8 cellular contexts compared by ENCODE assay signal in the genomic region with DNA sequence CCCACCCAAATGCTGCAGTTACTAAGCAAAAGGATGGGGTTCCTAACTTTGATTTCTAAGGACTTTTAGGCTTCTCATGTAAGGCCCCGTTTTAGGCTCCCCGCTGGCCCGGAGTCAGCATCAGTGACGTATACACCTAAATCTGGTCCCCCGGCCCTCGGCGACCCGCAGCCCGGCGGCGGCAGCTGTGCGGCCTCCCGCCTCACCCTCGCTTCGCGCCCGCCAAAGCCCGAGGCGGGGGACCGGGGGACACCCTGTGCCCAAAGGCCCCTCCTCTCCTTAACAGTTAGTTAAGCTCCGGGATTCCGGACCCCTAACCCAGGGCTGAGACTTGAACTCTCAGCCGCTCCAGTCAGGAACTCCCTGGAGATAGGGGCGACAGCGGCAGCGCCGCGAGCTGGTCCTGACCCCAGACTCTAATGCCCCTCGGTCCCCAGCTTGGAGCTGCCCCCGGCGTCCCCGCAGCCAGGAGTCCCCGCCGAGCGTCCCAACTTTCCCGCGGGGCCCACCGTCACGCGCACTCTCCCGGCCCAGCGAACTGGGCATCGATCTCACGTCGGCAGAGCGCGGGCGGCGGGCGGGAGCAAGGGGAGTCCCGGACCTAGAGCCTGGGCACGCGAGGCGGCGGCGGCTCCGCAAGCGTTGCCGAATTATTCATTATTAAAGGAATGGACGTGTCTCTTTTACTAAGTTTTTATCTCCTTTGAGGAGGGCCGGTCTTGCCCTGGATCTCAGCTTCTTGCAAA. TPM values are rescaled to one million over a fixed set of nuclear protein-coding genes. Genes with fewer than 3 reads are reported as not detected.
DNase-seq lines count a peak whose midpoint lies in the region; ATAC-seq and TF ChIP-seq lines count a peak whose summit lies in the region.

No MANE protein-coding gene starts in this region.

- no peak overlapping the region for H3K18ac ChIP-seq in H9 (ENCODE audit: insufficient read length, low read depth, low read length)

- no peak for TF ChIP-seq POLR2A in suprapubic skin (IDR thresholded peaks at IDR 0.05)

- no peak overlapping the region for H2AK5ac ChIP-seq in H9 (ENCODE audit: insufficient read length, low read length)

- TF ChIP-seq CTCF in H9 (conservative IDR thresholded peaks at IDR 0.05): no peak
- no peak for TF ChIP-seq CTCF in suprapubic skin (IDR thresholded peaks at IDR 0.05)

- peaks cover 31% of the 10 kb centered on the region for H3K23me2 ChIP-seq in H9 (ENCODE audit: insufficient read length, low read depth, low read length, poor library complexity, severe bottlenecking)

- no peak overlapping the region for H2BK120ac ChIP-seq in H9 (ENCODE audit: low read depth, low read length, poor library complexity, severe bottlenecking)

- no peak for TF ChIP-seq EP300 in suprapubic skin (IDR thresholded peaks at IDR 0.05)

- no peak overlapping the region for H4K91ac ChIP-seq in H9 (ENCODE audit: insufficient read length, low read depth, low read length)

- H3K27me3 ChIP-seq in H9 (ENCODE audit: insufficient read depth, low read length) (peaks cover 10% of the 10 kb centered on the region; the same call in 1 of the 2 replicates), muscle layer of colon (ENCODE audit: control insufficient read depth in 1 of 2, insufficient read depth in 2 of 2, low read length in 2 of 2) (no peaks in the 10 kb centered on the region), suprapubic skin (no peaks in the 10 kb centered on the region)
- H3K27me3 ChIP-seq in effector memory CD4-positive, alpha-beta T cell (replicated peaks; ENCODE audit: control insufficient read depth, insufficient read depth, low read length, poor library complexity, severe bottlenecking): no peaks in the 10 kb centered on the region

- no peak overlapping the region for H4K8ac ChIP-seq in H9 (replicated peaks; ENCODE audit: insufficient read length, low read depth, low read length)

- peak overlapping the region; percentile 99 for H3K4me3 ChIP-seq in effector memory CD4-positive, alpha-beta T cell (ENCODE audit: insufficient read depth, low read depth, low read length, poor library complexity, severe bottlenecking)
- H3K4me3 ChIP-seq in muscle layer of colon (ENCODE audit: low read depth in 1 of 2, low read length in 2 of 2) (peak overlapping the region; percentile 98 to 99), suprapubic skin (peak overlapping the region; percentile 92)

- CTCF ChIA-PET in activated CD4-positive, alpha-beta memory T cell treated with anti-CD3 and anti-CD28 coated beads for 36 hours (lab: Charles Lee): interaction anchor here (1.0 to 1.5 kb wide), 2 partner anchors 37 to 387 kb away, joined by 3 to 9 read pairs; no protein-coding TSS in a partner anchor

- H3K27me3 Mint-ChIP-seq in H9 (ENCODE audit: low read depth): peaks cover 66% of the 10 kb centered on the region
- H3K27me3 Mint-ChIP-seq in activated CD4-positive, alpha-beta memory T cell treated with anti-CD3 and anti-CD28 coated beads for 36 hours: peaks cover 5% of the 10 kb centered on the region

- no peak overlapping the region for H3K56ac ChIP-seq in H9 (ENCODE audit: insufficient read length, low read depth, low read length)

- no peaks in the 10 kb centered on the region for H3K36me3 ChIP-seq in effector memory CD4-positive, alpha-beta T cell (ENCODE audit: control insufficient read depth, insufficient read depth, low read length)
- H3K36me3 ChIP-seq in muscle layer of colon (ENCODE audit: insufficient read depth, low read length): no peaks in the 10 kb centered on the region
- H3K36me3 ChIP-seq in suprapubic skin: no peaks in the 10 kb centered on the region

- no peaks in the 10 kb centered on the region for H3K79me1 ChIP-seq in H9 (ENCODE audit: insufficient read depth, low read depth, low read length, poor library complexity, severe bottlenecking)

- H3K4ac ChIP-seq in H9 (ENCODE audit: low read depth, low read length): no peak overlapping the region

- H3K4me1 ChIP-seq in H9 (ENCODE audit: insufficient read depth, low read length): peaks cover 2% of the 10 kb centered on the region; the same call in 1 of the 2 replicates
- peaks cover 17% of the 10 kb centered on the region for H3K4me1 ChIP-seq in effector memory CD4-positive, alpha-beta T cell (ENCODE audit: control insufficient read depth, insufficient read depth, low read length, poor library complexity, severe bottlenecking)
- H3K4me1 ChIP-seq in muscle layer of colon (ENCODE audit: insufficient read depth, low read length): peaks cover 20% of the 10 kb centered on the region
- H3K4me1 ChIP-seq in suprapubic skin: peaks cover 51% of the 10 kb centered on the region

- H2BK20ac ChIP-seq in H9 (ENCODE audit: low read depth, low read length, poor library complexity, severe bottlenecking): no peak overlapping the region

- H2BK12ac ChIP-seq in H9 (ENCODE audit: insufficient read length, low read depth, low read length): no peak overlapping the region

- no peak overlapping the region for H2BK15ac ChIP-seq in H9 (ENCODE audit: low read depth, low read length)

- WGBS in H9 (ENCODE audit: extremely low coverage, insufficient read length, low lambda C conversion rate): no CpG with 5 or more reads among the region's 61 CpGs
- WGBS in suprapubic skin: 1% methylated on average over 20 of the region's 61 CpGs

- peak overlapping the region; percentile 92 for H3K4me2 ChIP-seq in H9 (ENCODE audit: insufficient read depth, insufficient read length, low read length)

- POLR2A ChIA-PET in activated CD4-positive, alpha-beta memory T cell treated with anti-CD3 and anti-CD28 coated beads for 36 hours (lab: Charles Lee): interaction anchor here (0.6 to 1.8 kb wide), 7 partner anchors 9 to 826 kb away, joined by 3 to 5 read pairs (median 3); partner anchors contain the start of gene TMEM184C

- H2BK5ac ChIP-seq in H9 (ENCODE audit: insufficient read length, low read length): no peak overlapping the region

- H3T11ph ChIP-seq in H9 (ENCODE audit: low read length): no peak overlapping the region

- H3K9me3 ChIP-seq in H9 (ENCODE audit: control insufficient read depth, low read depth, low read length) (no peaks in the 10 kb centered on the region), muscle layer of colon (ENCODE audit: low read length) (no peaks in the 10 kb centered on the region), suprapubic skin (no peaks in the 10 kb centered on the region)
- no peaks in the 10 kb centered on the region for H3K9me3 ChIP-seq in effector memory CD4-positive, alpha-beta T cell (ENCODE audit: control insufficient read depth, low read length)

- no peak overlapping the region for H4K5ac ChIP-seq in H9 (ENCODE audit: insufficient read length, low read depth, low read length)

- H2AFZ ChIP-seq in H9 (ENCODE audit: low read length): no peak overlapping the region

- H3K9ac ChIP-seq in H9 (ENCODE audit: extremely low read depth, insufficient read length, low read length) (no peak overlapping the region), muscle layer of colon (ENCODE audit: low read length) (peak overlapping the region; percentile 98)

- no peaks in the 10 kb centered on the region for H3K79me2 ChIP-seq in H9 (ENCODE audit: insufficient read depth, low read length)

- H3K27ac ChIP-seq in H9 (ENCODE audit: insufficient read length, low read depth, low read length): no peak overlapping the region
- peak overlapping the region; percentile 98 for H3K27ac ChIP-seq in effector memory CD4-positive, alpha-beta T cell (ENCODE audit: insufficient read depth, low read length, poor library complexity, severe bottlenecking)
- H3K27ac ChIP-seq in muscle layer of colon (ENCODE audit: low read depth, low read length): peak overlapping the region; percentile 77
- H3K27ac ChIP-seq in suprapubic skin: peak overlapping the region; percentile 96

- no peak for ATAC-seq in GM18498 (IDR thresholded peaks at IDR 0.05; ENCODE audit: unreplicated experiment)
- no peak for ATAC-seq in GM21528 (IDR thresholded peaks at IDR 0.05; ENCODE audit: low FRiP score, unreplicated experiment)

- intact Hi-C loops in activated CD4-positive, alpha-beta memory T cell treated with anti-CD3 and anti-CD28 coated beads for 36 hours (cut with micrococcal nuclease): loop anchor here (2.0 to 5.0 kb wide), 6 partner anchors 86 to 761 kb away; partner anchors contain the start of genes ARHGAP10 and PRMT9

- peaks cover 26 to 33% of the 10 kb centered on the region in 2 experiments for H3K4me1 Mint-ChIP-seq in H9
- peaks cover 44% of the 10 kb centered on the region for H3K4me1 Mint-ChIP-seq in activated CD4-positive, alpha-beta memory T cell treated with anti-CD3 and anti-CD28 coated beads for 36 hours (ENCODE audit: low read depth)

- no peak overlapping the region for H3K14ac ChIP-seq in H9 (ENCODE audit: insufficient read depth, low read length)

- H3K9me3 Mint-ChIP-seq in H9: no peaks in the 10 kb centered on the region; a peak in 1 of 5 replicates
- no peaks in the 10 kb centered on the region for H3K9me3 Mint-ChIP-seq in activated CD4-positive, alpha-beta memory T cell treated with anti-CD3 and anti-CD28 coated beads for 36 hours

- peak overlapping the region; percentile 89 to 96 for H3K4me3 Mint-ChIP-seq in H9
- H3K4me3 Mint-ChIP-seq in activated CD4-positive, alpha-beta memory T cell treated with anti-CD3 and anti-CD28 coated beads for 36 hours: peak overlapping the region; percentile 96

- no peak overlapping the region for H3K23ac ChIP-seq in H9 (ENCODE audit: insufficient read length, low read depth, low read length)

- H3K36me3 Mint-ChIP-seq in H9 (ENCODE audit: insufficient read depth in 1 of 3, low read depth in 3 of 3): no peaks in the 10 kb centered on the region; a peak in 1 of 7 replicates
- peaks cover 3% of the 10 kb centered on the region for H3K36me3 Mint-ChIP-seq in activated CD4-positive, alpha-beta memory T cell treated with anti-CD3 and anti-CD28 coated beads for 36 hours

- DNase-seq in H9: no peak
- peak; percentile 53 for DNase-seq in activated CD4-positive, alpha-beta memory T cell treated with anti-CD3 and anti-CD28 coated beads for 36 hours
- peak; percentile 4 to 27 (median 14) for DNase-seq in effector memory CD4-positive, alpha-beta T cell
- peak in 1 of 2 donors; percentile 79 for DNase-seq in suprapubic skin (ENCODE audit: low spot score in 2 of 2)
- no peak for DNase-seq in DMS79 (lab: John Stamatoyannopoulos, UW)

- no peaks in the 10 kb centered on the region for H4K20me1 ChIP-seq in H9 (ENCODE audit: control insufficient read depth, insufficient read depth, insufficient read length)

- H3K27ac Mint-ChIP-seq in H9: no peak overlapping the region
- H3K27ac Mint-ChIP-seq in activated CD4-positive, alpha-beta memory T cell treated with anti-CD3 and anti-CD28 coated beads for 36 hours: peak overlapping the region; percentile 91

RNA-seq across cellular contexts. Expression of gene NR3C2, which starts 1.5 kb away (rescaled TPM):
- total RNA-seq in H9 (2021) (0.86 and 1.4 TPM in 2 replicates), suprapubic skin (10 to 100 TPM in 3 of 4 donors, 1 to 10 TPM in 1; 7.3 to 12.1 (median 11.0) TPM)
- total RNA-seq in activated CD4-positive, alpha-beta memory T cell treated with anti-CD3 and anti-CD28 coated beads for 36 hours: 1 to 10 TPM; 4.2 to 4.3 TPM

Comparison
In these comparisons a context has a peak if more than half of its experiments do, and no peak if none do; other contexts are left out.
1. DNase-seq: peak in activated CD4-positive, alpha-beta memory T cell treated with anti-CD3 and anti-CD28 coated beads for 36 hours (single experiment) and effector memory CD4-positive, alpha-beta T cell (3 of 3); none in H9 (single experiment) and DMS79 (single experiment).
2. Peak in every context shown above with its lines, with median percentiles within 50 percentile points of each other: H3K4me3 ChIP-seq.